ENCODE assay signal across 2 cellular contexts in genomic region chr17:67492251-67492740, GRCh38.
TF ChIP-seq lines count a peak whose summit lies in the region.

No MANE protein-coding gene starts in this region.

TF ChIP-seq in IMR-90, 13 proteins besides CTCF, POLR2A, EP300 and RAD21:
- TF ChIP-seq BHLHE40 (IDR thresholded peaks at IDR 0.05; ENCODE audit: low read depth, low read length), result no peak
- TF ChIP-seq MXI1 (IDR thresholded peaks at IDR 0.05; ENCODE audit: borderline replicate concordance, low read depth, low read length), result no peak
- no peak for TF ChIP-seq SMC3 (IDR thresholded peaks at IDR 0.05; ENCODE audit: low read depth, low read length)
- no peak for TF ChIP-seq ELK1 (IDR thresholded peaks at IDR 0.05; ENCODE audit: borderline replicate concordance, low read depth, low read length)
- no peak for TF ChIP-seq RFX5 (IDR thresholded peaks at IDR 0.05; ENCODE audit: low read depth, low read length)
- TF ChIP-seq MAZ (IDR thresholded peaks at IDR 0.05; ENCODE audit: borderline replicate concordance, low read depth, low read length), result no peak
- no peak for TF ChIP-seq CHD1 (IDR thresholded peaks at IDR 0.05; ENCODE audit: low read depth, low read length)
- TF ChIP-seq FOS (IDR thresholded peaks at IDR 0.05; ENCODE audit: low read depth, low read length), result no peak
- no peak for TF ChIP-seq RCOR1 (IDR thresholded peaks at IDR 0.05; ENCODE audit: insufficient replicate concordance, low read length)
- no peak for TF ChIP-seq NFE2L2 (IDR thresholded peaks at IDR 0.05; ENCODE audit: low read depth, low read length)

TF ChIP-seq in GM12891, 5 proteins besides CTCF, POLR2A, EP300 and RAD21:
- TF ChIP-seq TAF1 (IDR thresholded peaks at IDR 0.05; ENCODE audit: low read depth, low read length) (no peak), PAX5 (IDR thresholded peaks at IDR 0.05; ENCODE audit: insufficient read depth, low read length, severe bottlenecking) (no peak), SPI1 (IDR thresholded peaks at IDR 0.05; ENCODE audit: low read depth, low read length) (no peak), POU2F2 (IDR thresholded peaks at IDR 0.05; ENCODE audit: low read depth, low read length) (no peak), POLR2AphosphoS5 (IDR thresholded peaks at IDR 0.05; ENCODE audit: low read depth, low read length) (no peak)
